ENCODE assay signal across 12 cellular contexts in genomic region chr9:110116543-110116885, GRCh38.
DNase-seq lines count a peak whose midpoint lies in the region; ATAC-seq, FAIRE-seq and TF ChIP-seq lines count a peak whose summit lies in the region.
"Had no signal": no experiment of that assay in that cellular context is flagged by ENCODE, and none has a peak within 500 bp of the region (broad histone marks: within the 10 kb centered on the region; RNA-seq: fewer than 3 reads in every experiment).

No MANE protein-coding gene starts in this region.

- DNase-seq in A549 (ENCODE audit: low read depth in 1 of 2, low spot score in 1 of 2) (peak; percentile 21 to 74), KBM-7 (peak; percentile 19), cardiac fibroblast (ENCODE audit: low read depth in 2 of 2) (peak; percentile 95 to 99), lower lobe of right lung (no peak), left lobe of liver (ENCODE audit: low spot score) (no peak), MM.1S (no peak)
- DNase-seq: activated naive CD4-positive, alpha-beta T cell treated with anti-CD3 and anti-CD28 coated beads, Interleukin-2, amount 50 U/mL, for 16 hours; AML-193; SHP77; stimulated activated CD4-positive, alpha-beta T cell treated with anti-CD3 and anti-CD28 coated beads, Interleukin-2, amount 100 ng/mL, for 48 hours had no signal

- H3K9ac ChIP-seq in MM.1S (ENCODE audit: low read length), result no peak overlapping the region

- 0 out of 5 replicates have a peak, but pooled peaks of 1 of the 2 experiments have one; percentile 35 for TF ChIP-seq EP300 in A549 (IDR thresholded peaks at IDR 0.05)

- no peak for TF ChIP-seq POLR2A in A549 (IDR thresholded peaks at IDR 0.05; ENCODE audit: low read length)

- POLR2A ChIA-PET in A549 (lab: Yijun Ruan, JAX), result no interaction called here

- H3K27ac ChIP-seq in A549 (peak overlapping the region; percentile 68 to 79; a peak in 5 of 6 replicates), lower lobe of right lung (no peak overlapping the region), MM.1S (ENCODE audit: low read length) (no peak overlapping the region)

- no peak for FAIRE-seq in A549 (lab: Jason Lieb, UNC)

- no peak for TF ChIP-seq CTCF in A549 (IDR thresholded peaks at IDR 0.05)
- no peak for TF ChIP-seq CTCF in cardiac fibroblast (IDR thresholded peaks at IDR 0.05; ENCODE audit: low read depth, low read length)
- TF ChIP-seq CTCF in lower lobe of right lung (IDR thresholded peaks at IDR 0.05), result no peak
- no peak for TF ChIP-seq CTCF in MM.1S (IDR thresholded peaks at IDR 0.05; ENCODE audit: low read length)

- ATAC-seq in A549, result peak; percentile 79 to 80
- ATAC-seq in lower lobe of right lung, result peak; percentile 22 to 25
- ATAC-seq in left lobe of liver, result no peak
- no peak for ATAC-seq in HG02678 (IDR thresholded peaks at IDR 0.05; ENCODE audit: unreplicated experiment)
- no peak for ATAC-seq in GM18907 (IDR thresholded peaks at IDR 0.05; ENCODE audit: unreplicated experiment)

- no peak for TF ChIP-seq RAD21 in A549 (conservative IDR thresholded peaks at IDR 0.05 in 1 of 2, IDR thresholded peaks at IDR 0.05 in 1 of 2)

- no peaks in the 10 kb centered on the region for H3K36me3 ChIP-seq in lower lobe of right lung
- H3K36me3 ChIP-seq in MM.1S (replicated peaks; ENCODE audit: insufficient read depth, low read length), result no peaks in the 10 kb centered on the region; the same call in 1 of the 2 replicates

- no peaks in the 10 kb centered on the region for H3F3A ChIP-seq in MM.1S (ENCODE audit: insufficient read depth, low read length)

- H3K79me2 ChIP-seq in MM.1S (ENCODE audit: low read length), result peaks cover 98% of the 10 kb centered on the region

- H3K27me3 ChIP-seq in lower lobe of right lung (ENCODE audit: low read depth) (no peaks in the 10 kb centered on the region), MM.1S (replicated peaks; ENCODE audit: insufficient read depth, low read length) (no peaks in the 10 kb centered on the region)

- CTCF ChIA-PET in A549 (lab: Yijun Ruan, JAX), result interaction anchor here (0.7 to 1.5 kb wide), 3 partner anchors 9 to 43 kb away, joined by 3 to 4 read pairs (median 3); no protein-coding TSS in a partner anchor

- WGBS in A549 (ENCODE audit: missing lambda C conversion rate), result 19% methylated on average over 3 of the region's 3 CpGs

- no peaks in the 10 kb centered on the region for H3K9me3 ChIP-seq in A549
- no peaks in the 10 kb centered on the region for H3K9me3 ChIP-seq in lower lobe of right lung
- H3K9me3 ChIP-seq in MM.1S (replicated peaks; ENCODE audit: insufficient read depth, low read length), result no peaks in the 10 kb centered on the region

- H3K4me2 ChIP-seq in A549 (peak overlapping the region; percentile 71), MM.1S (ENCODE audit: low read depth, low read length) (no peak overlapping the region)

- in situ Hi-C loops in KBM-7 (cut with MboI; ENCODE audit: low pct_unique_long_range_greater_than_20kb, low sequenced_read_pairs), result no loop called here

- peaks cover 12% of the 10 kb centered on the region; the same call in 1 of the 2 replicates for H4K20me1 ChIP-seq in MM.1S (ENCODE audit: insufficient read depth, low read length)

- H3K4me3 ChIP-seq in A549 (no peak overlapping the region; the same call in 2 of the 3 replicates), cardiac fibroblast (replicated peaks in 1 of 2; ENCODE audit: low read depth in 2 of 2, low read length in 2 of 2) (no peak overlapping the region), lower lobe of right lung (no peak overlapping the region), MM.1S (ENCODE audit: low read length) (no peak overlapping the region)

- peaks cover 28% of the 10 kb centered on the region for H3K4me1 ChIP-seq in A549
- H3K4me1 ChIP-seq in lower lobe of right lung, result peaks cover 42% of the 10 kb centered on the region
- peaks cover 15% of the 10 kb centered on the region for H3K4me1 ChIP-seq in MM.1S (ENCODE audit: low read length)

- no peaks in the 10 kb centered on the region for H3K9me2 ChIP-seq in MM.1S (replicated peaks; ENCODE audit: insufficient read depth, low read length)

- intact Hi-C loops in lower lobe of right lung (cut with DNase I), result no loop called here

- H2AFZ ChIP-seq in MM.1S (ENCODE audit: low read length), result no peak overlapping the region

TF ChIP-seq in A549, 52 proteins besides CTCF, POLR2A, EP300 and RAD21:
- TF ChIP-seq CEBPB (IDR thresholded peaks at IDR 0.05) (peak; percentile 57 to 64; a peak in 3 of 4 replicates), FOSL2 (IDR thresholded peaks at IDR 0.05) (no peak), FOSL2 (CRISPR knock-in tag; IDR thresholded peaks at IDR 0.05) (peak; percentile 75), NPAS2 (CRISPR knock-in tag; IDR thresholded peaks at IDR 0.05; ENCODE audit: borderline replicate concordance) (no peak), JUNB (IDR thresholded peaks at IDR 0.05) (peak; percentile 32; the same call in 1 of the 2 replicates), FOSB (CRISPR knock-in tag; IDR thresholded peaks at IDR 0.05) (no peak)

Comparison
In these comparisons a context has a peak if more than half of its experiments do, and no peak if none do; other contexts are left out.
1. ATAC-seq: peak in A549 (2 of 2) and lower lobe of right lung (2 of 2); none in left lobe of liver (single experiment), HG02678 (single experiment) and GM18907 (single experiment).
2. DNase-seq: peak in A549 (2 of 2), KBM-7 (single experiment) and cardiac fibroblast (2 of 2); none in lower lobe of right lung (single experiment), left lobe of liver (single experiment) and MM.1S (single experiment).
3. H3K27ac ChIP-seq: peak in A549 (2 of 2); none in lower lobe of right lung (single experiment) and MM.1S (single experiment).